18 cellular contexts compared by ENCODE assay signal in the genomic region with DNA sequence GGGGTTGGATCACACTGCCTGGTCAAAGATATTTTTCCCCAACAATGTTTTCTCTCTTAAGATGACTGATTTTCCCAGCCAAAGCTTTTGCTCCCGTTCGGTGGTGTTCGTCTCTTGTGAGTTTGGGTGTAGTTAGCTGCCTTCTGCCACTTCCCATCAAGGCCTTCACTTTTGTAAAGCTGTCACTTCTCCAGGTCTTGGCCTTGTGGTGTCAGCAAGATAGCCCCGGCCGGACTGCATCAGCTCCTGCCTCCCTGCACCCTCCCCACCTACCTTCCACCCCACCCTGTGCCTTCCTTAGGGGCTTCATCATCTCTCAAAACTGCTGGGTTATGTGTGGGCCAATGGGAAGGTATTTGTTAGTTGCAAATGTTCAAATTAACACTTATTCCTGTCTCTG.
DNase-seq lines count a peak whose midpoint lies in the region; ATAC-seq and TF ChIP-seq lines count a peak whose summit lies in the region.
"Had no signal": no experiment of that assay in that cellular context is flagged by ENCODE, and none has a peak within 500 bp of the region (broad histone marks: within the 10 kb centered on the region; RNA-seq: fewer than 3 reads in every experiment).

No MANE protein-coding gene starts in this region.

- H4K12ac ChIP-seq in trophoblast cell (ENCODE audit: low read depth, low read length), result no peak overlapping the region

- intact Hi-C loops in body of pancreas (cut with DNase I), result no loop called here

- H3K18ac ChIP-seq in trophoblast cell (ENCODE audit: low read length), result no peak overlapping the region

- H2BK120ac ChIP-seq in trophoblast cell (ENCODE audit: insufficient read depth, low read length, poor library complexity), result no peak overlapping the region

- H2AK5ac ChIP-seq in trophoblast cell (ENCODE audit: low read length), result no peak overlapping the region

- DNase-seq in endodermal cell, result peak; percentile 29
- DNase-seq in memory B cell (ENCODE audit: low spot score in 2 of 2), result no peak
- no peak for DNase-seq in body of pancreas
- no peak for DNase-seq in trophoblast cell
- DNase-seq: Calu3; CD4-positive, alpha-beta T cell; CD8-positive, alpha-beta memory T cell; COR-L47; DMS53; DMS79 treated with DMSO at 0.1 percent for 48 hours; GF-D8; H9 had no signal

- no peak for TF ChIP-seq CTCF in endodermal cell (conservative IDR thresholded peaks at IDR 0.05)
- no peak for TF ChIP-seq CTCF in body of pancreas (IDR thresholded peaks at IDR 0.05)

- H3K27ac Mint-ChIP-seq in endodermal cell (no peak overlapping the region), memory B cell (peak overlapping the region; percentile 10)
- H3K27ac Mint-ChIP-seq: CD14-positive monocyte; CD4-positive, alpha-beta T cell; CD8-positive, alpha-beta memory T cell; GM23338 had no signal

- TF ChIP-seq POLR2A in body of pancreas (IDR thresholded peaks at IDR 0.05), result no peak

- H3K27ac ChIP-seq in BLaER1 treated with 17β-estradiol and CSF1 and Interleukin-3, amounts not matched to agents 10 nM and 100 nM, result no peak overlapping the region
- no peak overlapping the region for H3K27ac ChIP-seq in endodermal cell (ENCODE audit: low read depth, low read length)
- no peak overlapping the region for H3K27ac ChIP-seq in body of pancreas
- H3K27ac ChIP-seq in trophoblast cell (ENCODE audit: low read depth, low read length), result no peak overlapping the region
- H3K27ac ChIP-seq: BLaER1 had no signal

- H3K27me3 ChIP-seq in BLaER1 treated with 17β-estradiol and CSF1 and Interleukin-3, amounts not matched to agents 10 nM and 100 nM, result no peaks in the 10 kb centered on the region
- H3K27me3 ChIP-seq in endodermal cell (ENCODE audit: control insufficient read depth, insufficient read depth, low read length, poor library complexity, severe bottlenecking), result peaks cover 16% of the 10 kb centered on the region
- H3K27me3 ChIP-seq in body of pancreas, result no peaks in the 10 kb centered on the region
- H3K27me3 ChIP-seq in trophoblast cell (ENCODE audit: insufficient read depth, low read length), result no peaks in the 10 kb centered on the region
- H3K27me3 ChIP-seq: BLaER1 had no signal

- no peak overlapping the region for H3K14ac ChIP-seq in trophoblast cell (ENCODE audit: low read length)

- peaks cover 0 to 11% (median 7%) of the 10 kb centered on the region in 10 experiments; a peak in 10 of 20 replicates for H3K4me1 ChIP-seq in BLaER1 treated with 17β-estradiol and CSF1 and Interleukin-3, amounts not matched to agents 10 nM and 100 nM
- H3K4me1 ChIP-seq in endodermal cell (ENCODE audit: control insufficient read depth, insufficient read depth, low read length), result no peaks in the 10 kb centered on the region
- H3K4me1 ChIP-seq in body of pancreas, result no peaks in the 10 kb centered on the region
- H3K4me1 ChIP-seq in trophoblast cell (ENCODE audit: control insufficient read depth in 1 of 2, insufficient read depth in 2 of 2, low read length in 2 of 2), result no peaks in the 10 kb centered on the region

- no peak overlapping the region for H3K9ac ChIP-seq in BLaER1 treated with 17β-estradiol and CSF1 and Interleukin-3, amounts not matched to agents 10 nM and 100 nM
- H3K9ac ChIP-seq in endodermal cell (ENCODE audit: extremely low read depth, low read length, poor library complexity, severe bottlenecking) (no peak overlapping the region), trophoblast cell (ENCODE audit: low read length) (no peak overlapping the region)
- H3K9ac ChIP-seq: BLaER1 had no signal

- H3K79me2 ChIP-seq in trophoblast cell (ENCODE audit: control insufficient read depth, insufficient read depth, low read length, poor library complexity), result no peaks in the 10 kb centered on the region

- no peak overlapping the region for H4K91ac ChIP-seq in trophoblast cell (ENCODE audit: low read depth, low read length)

- no peak overlapping the region for H3K23ac ChIP-seq in trophoblast cell (ENCODE audit: low read length)

- H3K9me3 Mint-ChIP-seq in endodermal cell, result no peaks in the 10 kb centered on the region
- peaks cover 6% of the 10 kb centered on the region for H3K9me3 Mint-ChIP-seq in memory B cell
- H3K9me3 Mint-ChIP-seq: GM23338 had no signal

- H2BK12ac ChIP-seq in trophoblast cell (ENCODE audit: low read length), result no peak overlapping the region

- H3K4ac ChIP-seq in trophoblast cell (ENCODE audit: low read depth, low read length), result no peak overlapping the region

- peak overlapping the region in 8 of 11 experiments; percentile 6 to 33 (median 18); a peak in 5 of 22 replicates for H3K4me2 ChIP-seq in BLaER1 treated with 17β-estradiol and CSF1 and Interleukin-3, amounts not matched to agents 10 nM and 100 nM
- no peak overlapping the region for H3K4me2 ChIP-seq in trophoblast cell (ENCODE audit: low read length)
- H3K4me2 ChIP-seq: GM23338 had no signal

- H4K8ac ChIP-seq in trophoblast cell (ENCODE audit: low read depth, low read length), result no peak overlapping the region

- no peak overlapping the region for H3K4me3 ChIP-seq in BLaER1 treated with 17β-estradiol and CSF1 and Interleukin-3, amounts not matched to agents 10 nM and 100 nM
- H3K4me3 ChIP-seq in endodermal cell (ENCODE audit: low read length) (no peak overlapping the region), body of pancreas (no peak overlapping the region), trophoblast cell (ENCODE audit: low read depth, low read length) (no peak overlapping the region)
- H3K4me3 ChIP-seq: BLaER1, GM23338 had no signal

- no peak overlapping the region for H3K4me3 Mint-ChIP-seq in endodermal cell
- H3K4me3 Mint-ChIP-seq in memory B cell, result no peak overlapping the region
- H3K4me3 Mint-ChIP-seq: CD4-positive, alpha-beta T cell; CD8-positive, alpha-beta memory T cell; GM23338; H9 had no signal

- H2AFZ ChIP-seq in trophoblast cell (ENCODE audit: insufficient read depth, low read length, poor library complexity), result no peak overlapping the region
- H2AFZ ChIP-seq: GM23338 had no signal

- H3K79me1 ChIP-seq in trophoblast cell (ENCODE audit: low read length), result no peaks in the 10 kb centered on the region

- H3K27me3 Mint-ChIP-seq in endodermal cell (ENCODE audit: insufficient read depth), result peaks cover 23% of the 10 kb centered on the region
- H3K27me3 Mint-ChIP-seq in memory B cell, result no peaks in the 10 kb centered on the region
- H3K27me3 Mint-ChIP-seq: CD4-positive, alpha-beta T cell had no signal

- no peaks in the 10 kb centered on the region for H3K36me3 Mint-ChIP-seq in endodermal cell (ENCODE audit: low read depth)
- H3K36me3 Mint-ChIP-seq in memory B cell, result peaks cover 10% of the 10 kb centered on the region
- H3K36me3 Mint-ChIP-seq: CD8-positive, alpha-beta memory T cell had no signal

- ATAC-seq in memory B cell (ENCODE audit: low read depth), result no peak
- ATAC-seq in body of pancreas, result no peak
- ATAC-seq in HG02885 (IDR thresholded peaks at IDR 0.05; ENCODE audit: poor library complexity, unreplicated experiment), result no peak
- ATAC-seq: GM23338, HCT116 had no signal

- H2BK5ac ChIP-seq in trophoblast cell (ENCODE audit: low read depth, low read length, poor library complexity), result no peak overlapping the region

- H3K9me3 ChIP-seq in BLaER1 treated with 17β-estradiol and CSF1 and Interleukin-3, amounts not matched to agents 10 nM and 100 nM (replicated peaks in 1 of 11), result peaks cover 23 to 27% (median 25%) of the 10 kb centered on the region in 11 experiments; a peak in 21 of 22 replicates
- H3K9me3 ChIP-seq in endodermal cell (ENCODE audit: control insufficient read depth, low read length) (peaks cover 6% of the 10 kb centered on the region), body of pancreas (no peaks in the 10 kb centered on the region), trophoblast cell (ENCODE audit: insufficient read depth, low read depth, low read length) (no peaks in the 10 kb centered on the region)

- no peaks in the 10 kb centered on the region for H3K36me3 ChIP-seq in BLaER1 treated with 17β-estradiol and CSF1 and Interleukin-3, amounts not matched to agents 10 nM and 100 nM
- H3K36me3 ChIP-seq in endodermal cell (ENCODE audit: control insufficient read depth, insufficient read depth, low read length) (no peaks in the 10 kb centered on the region), body of pancreas (replicated peaks in 1 of 2; ENCODE audit: insufficient read depth in 1 of 2, low read depth in 2 of 2) (no peaks in the 10 kb centered on the region), trophoblast cell (ENCODE audit: control insufficient read depth in 1 of 2, insufficient read depth in 2 of 2, low read length in 2 of 2) (no peaks in the 10 kb centered on the region)
- H3K36me3 ChIP-seq: BLaER1 had no signal

- H3K4me1 Mint-ChIP-seq in endodermal cell (no peaks in the 10 kb centered on the region), memory B cell (peaks cover 13% of the 10 kb centered on the region)
- H3K4me1 Mint-ChIP-seq: CD8-positive, alpha-beta memory T cell had no signal

- WGBS in endodermal cell (ENCODE audit: insufficient coverage in 1 of 2, insufficient read length in 1 of 2), 2 experiments, result 92% methylated on average over 5 of the region's 5 CpGs; no CpG with 5 or more reads in 1 of the 2 experiments
- 70 to 75% methylated on average over 5 of the region's 5 CpGs for WGBS in body of pancreas, 2 donors
- WGBS in trophoblast cell (ENCODE audit: extremely low coverage, insufficient coverage, insufficient read length), result no CpG with 5 or more reads among the region's 5 CpGs

- no peaks in the 10 kb centered on the region for H4K20me1 ChIP-seq in BLaER1 treated with 17β-estradiol and CSF1 and Interleukin-3, amounts not matched to agents 10 nM and 100 nM
- H4K20me1 ChIP-seq: BLaER1 had no signal
